ENCODE assay signal across 8 cellular contexts in the genomic region with DNA sequence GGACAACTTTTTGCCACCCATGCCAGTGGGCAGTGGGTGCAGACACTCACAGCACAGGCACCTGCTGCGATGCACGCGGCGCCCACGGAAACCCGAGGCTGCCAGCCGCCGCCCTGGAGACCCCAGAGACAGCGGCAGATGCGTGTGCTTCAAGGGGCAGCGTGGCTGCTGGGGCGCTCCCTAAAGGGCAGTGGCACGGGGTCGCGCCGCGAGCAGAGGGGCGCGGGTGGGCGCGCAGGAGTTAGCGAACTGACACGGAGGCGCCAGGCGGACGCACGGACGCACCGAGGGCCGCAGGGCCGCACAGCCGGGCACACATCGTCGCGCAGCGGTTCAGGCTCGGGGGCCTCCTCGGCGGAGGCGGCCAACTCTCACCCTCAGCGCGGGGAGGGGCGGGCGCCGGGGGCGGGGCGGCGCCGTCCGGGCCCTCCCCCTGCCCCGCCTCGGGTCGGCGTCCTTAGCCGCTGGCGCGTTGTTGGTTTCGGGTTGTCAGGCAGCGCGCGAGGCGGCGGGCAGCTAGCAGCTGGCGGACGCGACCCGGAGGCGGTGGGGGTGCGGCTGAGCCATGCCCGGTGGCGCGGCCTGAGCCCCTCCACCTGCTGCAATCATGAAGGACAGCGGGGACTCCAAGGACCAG. TPM values are rescaled to one million over a fixed set of nuclear protein-coding genes. Genes with fewer than 3 reads are reported as not detected.
A peak's percentile ranks its signal among the peaks of the same experiment; 100 is the strongest.
DNase-seq lines count a peak whose midpoint lies in the region; ATAC-seq and TF ChIP-seq lines count a peak whose summit lies in the region.

A gene with protein sequence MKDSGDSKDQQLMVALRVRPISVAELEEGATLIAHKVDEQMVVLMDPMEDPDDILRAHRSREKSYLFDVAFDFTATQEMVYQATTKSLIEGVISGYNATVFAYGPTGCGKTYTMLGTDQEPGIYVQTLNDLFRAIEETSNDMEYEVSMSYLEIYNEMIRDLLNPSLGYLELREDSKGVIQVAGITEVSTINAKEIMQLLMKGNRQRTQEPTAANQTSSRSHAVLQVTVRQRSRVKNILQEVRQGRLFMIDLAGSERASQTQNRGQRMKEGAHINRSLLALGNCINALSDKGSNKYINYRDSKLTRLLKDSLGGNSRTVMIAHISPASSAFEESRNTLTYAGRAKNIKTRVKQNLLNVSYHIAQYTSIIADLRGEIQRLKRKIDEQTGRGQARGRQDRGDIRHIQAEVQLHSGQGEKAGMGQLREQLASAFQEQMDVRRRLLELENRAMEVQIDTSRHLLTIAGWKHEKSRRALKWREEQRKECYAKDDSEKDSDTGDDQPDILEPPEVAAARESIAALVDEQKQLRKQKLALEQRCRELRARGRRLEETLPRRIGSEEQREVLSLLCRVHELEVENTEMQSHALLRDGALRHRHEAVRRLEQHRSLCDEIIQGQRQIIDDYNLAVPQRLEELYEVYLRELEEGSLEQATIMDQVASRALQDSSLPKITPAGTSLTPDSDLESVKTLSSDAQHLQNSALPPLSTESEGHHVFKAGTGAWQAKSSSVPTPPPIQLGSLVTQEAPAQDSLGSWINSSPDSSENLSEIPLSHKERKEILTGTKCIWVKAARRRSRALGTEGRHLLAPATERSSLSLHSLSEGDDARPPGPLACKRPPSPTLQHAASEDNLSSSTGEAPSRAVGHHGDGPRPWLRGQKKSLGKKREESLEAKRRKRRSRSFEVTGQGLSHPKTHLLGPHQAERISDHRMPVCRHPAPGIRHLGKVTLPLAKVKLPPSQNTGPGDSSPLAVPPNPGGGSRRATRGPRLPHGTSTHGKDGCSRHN (plus strand): TSS at position 484 of the 637 bp plus-strand sequence. CDS start 124 bp downstream, at position 608.

- CTCF ChIA-PET in CD4-positive, alpha-beta T cell (lab: Charles Lee), result no interaction called here

- peak; percentile 90 for ATAC-seq in CD4-positive, alpha-beta T cell (ENCODE audit: poor library complexity)
- peak; percentile 61 for ATAC-seq in HG02642 (IDR thresholded peaks at IDR 0.05; ENCODE audit: poor library complexity, unreplicated experiment)
- ATAC-seq in natural killer cell treated with Interleukin-12 subunit alpha and Interleukin-12 subunit beta and Interleukin-15 and Interleukin-18, amount 100 ng/mL, for 72 hours, result peak; percentile 94 to 98
- peak; percentile 82 to 86 for ATAC-seq in stimulated activated naive B cell treated with anti-CD40 and anti-IgM and Interleukin-4, amounts not matched to agents 10 μg/mL and 1 μg/mL and 100 μg/mL, for 72 hours (replicated peaks)
- ATAC-seq in HG03196 (IDR thresholded peaks at IDR 0.05; ENCODE audit: unreplicated experiment), result no peak

- H3K36me3 Mint-ChIP-seq in CD4-positive, alpha-beta T cell (ENCODE audit: low read depth), result no peaks in the 10 kb centered on the region
- no peaks in the 10 kb centered on the region for H3K36me3 Mint-ChIP-seq in endodermal cell (ENCODE audit: low read depth)
- no peaks in the 10 kb centered on the region for H3K36me3 Mint-ChIP-seq in natural killer cell treated with Interleukin-12 subunit alpha and Interleukin-12 subunit beta and Interleukin-15 and Interleukin-18, amount 100 ng/mL, for 72 hours
- H3K36me3 Mint-ChIP-seq in stimulated activated naive B cell treated with anti-CD40 and anti-IgM and Interleukin-4, amounts not matched to agents 10 μg/mL and 1 μg/mL and 100 μg/mL, for 72 hours, result no peaks in the 10 kb centered on the region

- H3K9me3 Mint-ChIP-seq in CD4-positive, alpha-beta T cell, result no peaks in the 10 kb centered on the region
- no peaks in the 10 kb centered on the region for H3K9me3 Mint-ChIP-seq in endodermal cell
- no peaks in the 10 kb centered on the region for H3K9me3 Mint-ChIP-seq in natural killer cell treated with Interleukin-12 subunit alpha and Interleukin-12 subunit beta and Interleukin-15 and Interleukin-18, amount 100 ng/mL, for 72 hours
- H3K9me3 Mint-ChIP-seq in stimulated activated naive B cell treated with anti-CD40 and anti-IgM and Interleukin-4, amounts not matched to agents 10 μg/mL and 1 μg/mL and 100 μg/mL, for 72 hours, result peaks cover 0 to 1% of the 10 kb centered on the region in 2 donors

- POLR2A ChIA-PET in CD4-positive, alpha-beta T cell (lab: Charles Lee), result no interaction called here

- no peaks in the 10 kb centered on the region for H3K4me1 ChIP-seq in endodermal cell (ENCODE audit: control insufficient read depth, insufficient read depth, low read length)

- H3K4me3 Mint-ChIP-seq in CD4-positive, alpha-beta T cell, result peak within 1 kb of the TSS; percentile 65
- peak within 1 kb of the TSS; percentile 53 for H3K4me3 Mint-ChIP-seq in endodermal cell
- H3K4me3 Mint-ChIP-seq in natural killer cell treated with Interleukin-12 subunit alpha and Interleukin-12 subunit beta and Interleukin-15 and Interleukin-18, amount 100 ng/mL, for 72 hours, result peak within 1 kb of the TSS; percentile 44
- peak within 1 kb of the TSS in 1 of 2 donors; percentile 36 for H3K4me3 Mint-ChIP-seq in stimulated activated naive B cell treated with anti-CD40 and anti-IgM and Interleukin-4, amounts not matched to agents 10 μg/mL and 1 μg/mL and 100 μg/mL, for 72 hours

- no peak within 1 kb of the TSS for H3K27ac Mint-ChIP-seq in CD4-positive, alpha-beta T cell
- H3K27ac Mint-ChIP-seq in endodermal cell, result no peak within 1 kb of the TSS
- peak within 1 kb of the TSS in 1 of 2 donors; percentile 50 for H3K27ac Mint-ChIP-seq in natural killer cell treated with Interleukin-12 subunit alpha and Interleukin-12 subunit beta and Interleukin-15 and Interleukin-18, amount 100 ng/mL, for 72 hours
- H3K27ac Mint-ChIP-seq in stimulated activated naive B cell treated with anti-CD40 and anti-IgM and Interleukin-4, amounts not matched to agents 10 μg/mL and 1 μg/mL and 100 μg/mL, for 72 hours, result no peak within 1 kb of the TSS

- no peaks in the 10 kb centered on the region for H3K27me3 ChIP-seq in CD4-positive, alpha-beta T cell (ENCODE audit: control insufficient read depth, insufficient read depth, low read length)
- peaks cover 36% of the 10 kb centered on the region for H3K27me3 ChIP-seq in endodermal cell (ENCODE audit: control insufficient read depth, insufficient read depth, low read length, poor library complexity, severe bottlenecking)

- peaks cover 26% of the 10 kb centered on the region for H3K27me3 Mint-ChIP-seq in CD4-positive, alpha-beta T cell
- H3K27me3 Mint-ChIP-seq in endodermal cell (ENCODE audit: insufficient read depth), result peaks cover 63% of the 10 kb centered on the region
- peaks cover 9 to 11% of the 10 kb centered on the region in 2 donors for H3K27me3 Mint-ChIP-seq in natural killer cell treated with Interleukin-12 subunit alpha and Interleukin-12 subunit beta and Interleukin-15 and Interleukin-18, amount 100 ng/mL, for 72 hours
- peaks cover 54 to 63% of the 10 kb centered on the region in 2 donors for H3K27me3 Mint-ChIP-seq in stimulated activated naive B cell treated with anti-CD40 and anti-IgM and Interleukin-4, amounts not matched to agents 10 μg/mL and 1 μg/mL and 100 μg/mL, for 72 hours

- TF ChIP-seq CTCF in CD4-positive, alpha-beta T cell (IDR thresholded peaks at IDR 0.05), result no peak
- no peak for TF ChIP-seq CTCF in endodermal cell (conservative IDR thresholded peaks at IDR 0.05)

- no peak within 1 kb of the TSS for H3K27ac ChIP-seq in CD4-positive, alpha-beta T cell (ENCODE audit: low read depth, low read length)
- no peak within 1 kb of the TSS for H3K27ac ChIP-seq in endodermal cell (ENCODE audit: low read depth, low read length)

- peaks cover 28% of the 10 kb centered on the region for H3K4me1 Mint-ChIP-seq in CD4-positive, alpha-beta T cell (ENCODE audit: low read depth)
- H3K4me1 Mint-ChIP-seq in endodermal cell, result peaks cover 13% of the 10 kb centered on the region
- H3K4me1 Mint-ChIP-seq in natural killer cell treated with Interleukin-12 subunit alpha and Interleukin-12 subunit beta and Interleukin-15 and Interleukin-18, amount 100 ng/mL, for 72 hours (ENCODE audit: low read depth in 2 of 2), result peaks cover 19 to 23% of the 10 kb centered on the region in 2 donors
- H3K4me1 Mint-ChIP-seq in stimulated activated naive B cell treated with anti-CD40 and anti-IgM and Interleukin-4, amounts not matched to agents 10 μg/mL and 1 μg/mL and 100 μg/mL, for 72 hours, result peaks cover 5% of the 10 kb centered on the region in 2 donors

- H3K36me3 ChIP-seq in endodermal cell (ENCODE audit: control insufficient read depth, insufficient read depth, low read length), result no peaks in the 10 kb centered on the region

- no peak within 1 kb of the TSS for H3K9ac ChIP-seq in endodermal cell (ENCODE audit: extremely low read depth, low read length, poor library complexity, severe bottlenecking)

- WGBS in endodermal cell (ENCODE audit: insufficient coverage in 1 of 2, insufficient read length in 1 of 2), 2 experiments, result 0 to 8% methylated on average over 10 to 73 of the region's 73 CpGs

- peak within 1 kb of the TSS; percentile 80 for H3K4me3 ChIP-seq in endodermal cell (ENCODE audit: low read length)

- intact Hi-C loops in CD4-positive, alpha-beta T cell (cut with DNase I, micrococcal nuclease), result no loop called here

- no peaks in the 10 kb centered on the region for H3K9me3 ChIP-seq in CD4-positive, alpha-beta T cell (ENCODE audit: control insufficient read depth, low read length)
- no peaks in the 10 kb centered on the region for H3K9me3 ChIP-seq in endodermal cell (ENCODE audit: control insufficient read depth, low read length)

- peak in 9 of 10 experiments; percentile 6 to 56 (median 35) for DNase-seq in CD4-positive, alpha-beta T cell
- peak; percentile 49 for DNase-seq in activated CD4-positive, alpha-beta T cell treated with anti-CD3 and anti-CD28 coated beads, Interleukin-2, amount 50 U/mL, for 1 hour
- DNase-seq in endodermal cell (peak; percentile 92), 8988T (no peak)
- peak; percentile 81 for DNase-seq in natural killer cell treated with Interleukin-12 subunit alpha and Interleukin-12 subunit beta and Interleukin-15 and Interleukin-18, amount 100 ng/mL, for 72 hours (ENCODE audit: low spot score)
- peak; percentile 18 for DNase-seq in stimulated activated naive B cell treated with anti-CD40 and anti-IgM and Interleukin-4, amounts not matched to agents 10 μg/mL and 1 μg/mL and 100 μg/mL, for 72 hours

RNA-seq across cellular contexts. Expression of the gene that starts here (rescaled TPM):
- total RNA-seq in CD4-positive, alpha-beta T cell, result 1 to 10 TPM in 1 of 2 experiments, under 1 TPM in 1; 0.81 to 1.1 TPM
- total RNA-seq in endodermal cell, result 1 to 10 TPM in 1 of 2 donors, under 1 TPM in 1; 0.27 to 2.4 TPM
- 3.7 TPM for polyA plus RNA-seq in endodermal cell (2013, experiment 1 of 2)
- 3.4 TPM for polyA plus RNA-seq in endodermal cell (2013, experiment 2 of 2)
- under 1 TPM in 1 of 2 donors, not detected in 1; 0.29 TPM for total RNA-seq in natural killer cell treated with Interleukin-12 subunit alpha and Interleukin-12 subunit beta and Interleukin-15 and Interleukin-18, amount 100 ng/mL, for 72 hours

Comparison
In these comparisons a context has a peak if more than half of its experiments do, and no peak if none do; other contexts are left out.
1. Peak in DNase-seq and ATAC-seq in natural killer cell treated with Interleukin-12 subunit alpha and Interleukin-12 subunit beta and Interleukin-15 and Interleukin-18, amount 100 ng/mL, for 72 hours; RNA of the gene not detected or under 1 TPM.